In genomic region chr21:15521644-15522001, GRCh38 we compare ENCODE assay signal across 26 cellular contexts.
"Had no signal": no experiment of that assay in that cellular context is flagged by ENCODE, and none has a peak within 500 bp of the region (broad histone marks: within the 10 kb centered on the region; RNA-seq: fewer than 3 reads in every experiment).

No MANE protein-coding gene starts in this region.

- H3K4me2 ChIP-seq: neural progenitor cell had no signal

- H3K4me3 ChIP-seq: esophagus muscularis mucosa, heart right ventricle, left lung, neural progenitor cell, right atrium auricular region, skin epidermis, spleen, testis, tibial artery, upper lobe of left lung had no signal

- H3K36me3 ChIP-seq: esophagus muscularis mucosa, heart right ventricle, left lung, neural progenitor cell, right atrium auricular region, spleen, tibial artery, upper lobe of left lung had no signal

- H3K79me2 ChIP-seq: parathyroid adenoma had no signal

- H3K27ac ChIP-seq: esophagus muscularis mucosa, heart right ventricle, left lung, neural progenitor cell, parathyroid adenoma, right atrium auricular region, skin epidermis, spleen, testis, tibial artery, upper lobe of left lung had no signal

- H3K9me3 ChIP-seq: esophagus muscularis mucosa, right atrium auricular region, testis, tibial artery, upper lobe of left lung had no signal

- H3K27me3 ChIP-seq: esophagus muscularis mucosa, heart right ventricle, left lung, neural progenitor cell, right atrium auricular region, spleen, testis, tibial artery, upper lobe of left lung had no signal

- DNase-seq: cortex of kidney; effector memory CD8-positive, alpha-beta T cell; foreskin melanocyte; glutamatergic neuron; heart right ventricle; hippocampal formation; left cardiac atrium; mesendoderm; midbrain; spleen; stimulated activated CD4-positive, alpha-beta T cell treated with anti-CD3 and anti-CD28 coated beads, Interleukin-4, amount 100 ng/mL, for 4 hours; stimulated activated naive CD8-positive, alpha-beta T cell treated with anti-CD3 and anti-CD28 coated beads, Interleukin-15, Interleukin-2, amounts not matched to agents 100 U/mL and 50 U/mL, for 24 hours; substantia nigra; testis; tibial artery had no signal

- H3K4me3 Mint-ChIP-seq: effector memory CD8-positive, alpha-beta T cell; nephron; neural progenitor cell; stimulated activated memory B cell treated with anti-CD40 and anti-IgM and Interleukin-4, amounts not matched to agents 10 μg/mL and 1 μg/mL and 100 μg/mL, for 72 hours had no signal

- H3K4me1 ChIP-seq: esophagus muscularis mucosa, heart right ventricle, neural progenitor cell, parathyroid adenoma, right atrium auricular region, tibial artery had no signal

- H3K27me3 Mint-ChIP-seq: naive thymus-derived CD4-positive, alpha-beta T cell; progenitor cell of endocrine pancreas; stimulated activated memory B cell treated with anti-CD40 and anti-IgM and Interleukin-4, amounts not matched to agents 10 μg/mL and 1 μg/mL and 100 μg/mL, for 72 hours had no signal

- H3K9ac ChIP-seq: neural progenitor cell, parathyroid adenoma had no signal

- H3K9me3 Mint-ChIP-seq: effector memory CD8-positive, alpha-beta T cell had no signal

- H3K27ac Mint-ChIP-seq: nephron; neural progenitor cell; progenitor cell of endocrine pancreas; stimulated activated memory B cell treated with anti-CD40 and anti-IgM and Interleukin-4, amounts not matched to agents 10 μg/mL and 1 μg/mL and 100 μg/mL, for 72 hours had no signal

- ATAC-seq: effector memory CD8-positive, alpha-beta T cell; heart right ventricle; left cardiac atrium; left lung; naive thymus-derived CD4-positive, alpha-beta T cell; stimulated activated memory B cell treated with anti-CD40 and anti-IgM and Interleukin-4, amounts not matched to agents 10 μg/mL and 1 μg/mL and 100 μg/mL, for 72 hours; stimulated activated naive CD8-positive, alpha-beta T cell treated with anti-CD3 and anti-CD28 coated beads, Interleukin-15, Interleukin-2, amounts not matched to agents 100 U/mL and 50 U/mL, for 24 hours had no signal

- H2AFZ ChIP-seq: parathyroid adenoma had no signal

- H3K4me1 Mint-ChIP-seq: nephron, neural progenitor cell had no signal

- H3K36me3 Mint-ChIP-seq: neural progenitor cell; stimulated activated memory B cell treated with anti-CD40 and anti-IgM and Interleukin-4, amounts not matched to agents 10 μg/mL and 1 μg/mL and 100 μg/mL, for 72 hours had no signal
